In genomic region chr12:86621957-86622356, GRCh38 we compare ENCODE assay signal across 27 cellular contexts.
"Had no signal": no experiment of that assay in that cellular context is flagged by ENCODE, and none has a peak within 500 bp of the region (broad histone marks: within the 10 kb centered on the region; RNA-seq: fewer than 3 reads in every experiment).

No MANE protein-coding gene starts in this region.

- H3K4me3 ChIP-seq: stomach, suprapubic skin, testis, thoracic aorta, thyroid gland, tibial artery, tibial nerve, transverse colon, upper lobe of left lung, upper lobe of right lung, uterus, vagina had no signal

- H3K27me3 ChIP-seq: stomach, suprapubic skin, testis, thyroid gland, tibial artery, tibial nerve, transverse colon, upper lobe of left lung, upper lobe of right lung, uterus, vagina had no signal

- H3K4me1 ChIP-seq: stomach, suprapubic skin, testis, thyroid gland, tibial artery, tibial nerve, transverse colon, upper lobe of left lung, upper lobe of right lung, uterus, vagina had no signal

- ATAC-seq: stimulated activated effector memory CD8-positive, alpha-beta T cell treated with anti-CD3 and anti-CD28 coated beads, Interleukin-12 subunit alpha, Interleukin-12 subunit beta, amount 100 ng/mL, for 72 hours; stimulated activated memory B cell treated with anti-CD40 and anti-IgM and Interleukin-4, amounts not matched to agents 10 μg/mL and 1 μg/mL and 100 μg/mL, for 72 hours; stimulated activated naive B cell treated with anti-CD40 and anti-IgM and Interleukin-4, amounts not matched to agents 10 μg/mL and 1 μg/mL and 100 μg/mL, for 72 hours; stimulated activated naive CD8-positive, alpha-beta T cell treated with anti-CD3 and anti-CD28 coated beads, Interleukin-15, amount 100 ng/mL, for 72 hours; stimulated activated naive CD8-positive, alpha-beta T cell treated with anti-CD3 and anti-CD28 coated beads, Interleukin-15, Interleukin-2, amounts not matched to agents 100 U/mL and 50 U/mL, for 24 hours; upper lobe of right lung had no signal

- H3K27ac ChIP-seq: stomach, suprapubic skin, testis, thoracic aorta, thyroid gland, tibial artery, tibial nerve, transverse colon, upper lobe of left lung, upper lobe of right lung, uterus, vagina had no signal

- H3K9me3 ChIP-seq: testis, thyroid gland, upper lobe of right lung, uterus, vagina had no signal

- DNase-seq: stimulated activated CD4-positive, alpha-beta T cell treated with anti-CD3 and anti-CD28 coated beads, Interleukin-2, amount 100 ng/mL, for 48 hours; stimulated activated CD4-positive, alpha-beta T cell treated with anti-CD3 and anti-CD28 coated beads, Interleukin-4, amount 100 ng/mL, for 1 hour; stimulated activated CD4-positive, alpha-beta T cell treated with anti-CD3 and anti-CD28 coated beads, Interleukin-4, amount 100 ng/mL, for 24 hours; stimulated activated CD4-positive, alpha-beta T cell treated with anti-CD3 and anti-CD28 coated beads, Interleukin-4, amount 100 ng/mL, for 4 hours; stimulated activated CD8-positive, alpha-beta memory T cell treated with anti-CD3 and anti-CD28 coated beads, Interleukin-4, amount 100 ng/mL, for 48 hours; stimulated activated naive B cell treated with anti-CD40 and anti-IgM and Interleukin-4, amounts not matched to agents 10 μg/mL and 1 μg/mL and 100 μg/mL, for 72 hours; stimulated activated naive CD4-positive, alpha-beta T cell; stimulated activated naive CD4-positive, alpha-beta T cell treated with Interleukin-2 at 50 U/mL for 16 hours; stimulated activated naive CD8-positive, alpha-beta T cell treated with anti-CD3 and anti-CD28 coated beads, Interleukin-15, amount 100 ng/mL, for 72 hours; stimulated activated naive CD8-positive, alpha-beta T cell treated with anti-CD3 and anti-CD28 coated beads, Interleukin-15, Interleukin-2, amounts not matched to agents 100 U/mL and 50 U/mL, for 24 hours; stomach; substantia nigra; testis; thyroid gland; tibial artery; transverse colon; trophoblast cell; upper lobe of left lung; upper lobe of right lung; uterus had no signal

- H3K36me3 ChIP-seq: stomach, suprapubic skin, thoracic aorta, thyroid gland, tibial artery, tibial nerve, transverse colon, upper lobe of left lung, upper lobe of right lung, uterus, vagina had no signal

- FAIRE-seq: urothelium cell line had no signal
